Comparison of ENCODE assay signal across 8 cellular contexts in genomic region chr1:241627453-241628329, GRCh38. TPM values are rescaled to one million over a fixed set of nuclear protein-coding genes. Genes with fewer than 3 reads are reported as not detected.
DNase-seq lines count a peak whose midpoint lies in the region; ATAC-seq and TF ChIP-seq lines count a peak whose summit lies in the region.

No MANE protein-coding gene starts in this region.

- TF ChIP-seq CTCF in Peyer's patch (IDR thresholded peaks at IDR 0.05) (peak; percentile 21 to 81 (median 60)), body of pancreas (IDR thresholded peaks at IDR 0.05) (peak in 6 of 7 experiments; percentile 26 to 63 (median 54)), right lobe of liver (IDR thresholded peaks at IDR 0.05) (peak; percentile 68 to 84 (median 74))

- TF ChIP-seq POLR2A in Peyer's patch (IDR thresholded peaks at IDR 0.05) (no peak), body of pancreas (IDR thresholded peaks at IDR 0.05) (no peak), right lobe of liver (IDR thresholded peaks at IDR 0.05) (no peak)

- H3K9me3 ChIP-seq in Peyer's patch = no peaks in the 10 kb centered on the region
- no peaks in the 10 kb centered on the region for H3K9me3 ChIP-seq in body of pancreas
- no peaks in the 10 kb centered on the region for H3K9me3 ChIP-seq in right lobe of liver

- ATAC-seq in GM19395 (IDR thresholded peaks at IDR 0.05; ENCODE audit: unreplicated experiment) = peak; percentile 86
- peak; percentile 92 for ATAC-seq in HG03354 (IDR thresholded peaks at IDR 0.05; ENCODE audit: poor library complexity, severe bottlenecking, unreplicated experiment)
- no peak for ATAC-seq in body of pancreas
- ATAC-seq in right lobe of liver = peak; percentile 81 to 90 (median 84)

- H3K4me1 ChIP-seq in Peyer's patch (no peaks in the 10 kb centered on the region), body of pancreas (peaks cover 5% of the 10 kb centered on the region), right lobe of liver (peaks cover 0 to 29% (median 0%) of the 10 kb centered on the region in 4 donors)

- peak; percentile 53 for DNase-seq in NCI-H2107 treated with DMSO at 0.1 percent for 48 hours (lab: John Stamatoyannopoulos, UW; ENCODE audit: unreplicated experiment)
- DNase-seq in NCI-H2107 (lab: John Stamatoyannopoulos, UW) = no peak
- peak in 2 of 3 donors; percentile 32 to 65 for DNase-seq in Peyer's patch
- peak in 2 of 4 donors; percentile 20 to 66 for DNase-seq in body of pancreas
- DNase-seq in right lobe of liver = no peak
- no peak for DNase-seq in NK-92 (lab: John Stamatoyannopoulos, UW; ENCODE audit: unreplicated experiment)

- no peaks in the 10 kb centered on the region for H3K27me3 ChIP-seq in Peyer's patch
- no peaks in the 10 kb centered on the region for H3K27me3 ChIP-seq in body of pancreas
- H3K27me3 ChIP-seq in right lobe of liver = no peaks in the 10 kb centered on the region

- 43 to 50% methylated on average over 9 of the region's 9 CpGs for WGBS in body of pancreas, 2 donors
- 11% methylated on average over 9 of the region's 9 CpGs for WGBS in right lobe of liver (ENCODE audit: insufficient coverage, low coverage, low lambda C conversion rate, missing lambda C conversion rate)

- H3K36me3 ChIP-seq in Peyer's patch = no peaks in the 10 kb centered on the region
- H3K36me3 ChIP-seq in body of pancreas (replicated peaks in 1 of 2; ENCODE audit: insufficient read depth in 1 of 2, low read depth in 2 of 2) = no peaks in the 10 kb centered on the region
- H3K36me3 ChIP-seq in right lobe of liver = no peaks in the 10 kb centered on the region

- peak overlapping the region in 1 of 4 donors; percentile 28 for H3K27ac ChIP-seq in Peyer's patch
- peak overlapping the region in 1 of 4 donors; percentile 0 for H3K27ac ChIP-seq in body of pancreas
- H3K27ac ChIP-seq in right lobe of liver = peak overlapping the region; percentile 32 to 78 (median 54)

- intact Hi-C loops in body of pancreas (cut with DNase I) = no loop called here
- intact Hi-C loops in right lobe of liver (cut with DNase I) = no loop called here

- H3K4me3 ChIP-seq in Peyer's patch = no peak overlapping the region
- no peak overlapping the region for H3K4me3 ChIP-seq in body of pancreas
- no peak overlapping the region for H3K4me3 ChIP-seq in right lobe of liver

RNA-seq across cellular contexts. Expression of gene CHML, which starts 12.5 kb away (rescaled TPM):
- 10 to 100 TPM in 1 of 4 donors, 1 to 10 TPM in 3; 6.6 to 11.0 (median 9.1) TPM for total RNA-seq in Peyer's patch
- total RNA-seq in body of pancreas = 1 to 10 TPM; 1.6 to 3.6 TPM
- 1 to 10 TPM; 2.3 to 6.0 (median 3.9) TPM for total RNA-seq in right lobe of liver

RNA-seq across cellular contexts. Expression of gene OPN3, which starts 12.5 kb away (rescaled TPM):
- total RNA-seq in Peyer's patch (10 to 100 TPM; 17.3 to 23.1 (median 20.9) TPM), body of pancreas (1 to 10 TPM; 2.3 to 7.0 TPM), right lobe of liver (10 to 100 TPM; 15.7 to 38.2 (median 28.8) TPM)

RNA-seq across cellular contexts. Expression of gene WDR64, which starts 24.4 kb away (rescaled TPM):
- total RNA-seq in Peyer's patch = not detected
- not detected for total RNA-seq in body of pancreas
- under 1 TPM in 2 of 6 experiments, not detected in 4; 0.17 to 0.27 TPM for total RNA-seq in right lobe of liver

Comparison
In these comparisons a context has a peak if more than half of its experiments do, and no peak if none do; other contexts are left out.
1. DNase-seq: peak in NCI-H2107 treated with DMSO at 0.1 percent for 48 hours (single experiment) and Peyer's patch (2 of 3); none in NCI-H2107 (single experiment), right lobe of liver (0 of 3) and NK-92 (single experiment).
2. Peak in every context shown above with its lines, with median percentiles within 50 percentile points of each other: CTCF ChIP-seq.